Comparison of ENCODE assay signal across 15 cellular contexts in genomic region chr19:4844348-4845179, GRCh38. TPM values are rescaled to one million over a fixed set of nuclear protein-coding genes. Genes with fewer than 3 reads are reported as not detected.
A peak's percentile ranks its signal among the peaks of the same experiment; 100 is the strongest.
DNase-seq lines count a peak whose midpoint lies in the region; ATAC-seq, FAIRE-seq and TF ChIP-seq lines count a peak whose summit lies in the region.
"Had no signal": no experiment of that assay in that cellular context is flagged by ENCODE, and none has a peak within 500 bp of the region (broad histone marks: within the 10 kb centered on the region; RNA-seq: fewer than 3 reads in every experiment).

No MANE protein-coding gene starts in this region.

- no peaks in the 10 kb centered on the region for H3K27me3 Mint-ChIP-seq in nephron (ENCODE audit: low read depth)
- H3K27me3 Mint-ChIP-seq in natural killer cell treated with Interleukin-12 subunit alpha and Interleukin-12 subunit beta and Interleukin-15 and Interleukin-18, amount 100 ng/mL, for 72 hours: no peaks in the 10 kb centered on the region
- H3K27me3 Mint-ChIP-seq: memory B cell had no signal

- H3K4me1 Mint-ChIP-seq in nephron: no peaks in the 10 kb centered on the region
- peaks cover 14 to 17% of the 10 kb centered on the region in 2 donors for H3K4me1 Mint-ChIP-seq in natural killer cell treated with Interleukin-12 subunit alpha and Interleukin-12 subunit beta and Interleukin-15 and Interleukin-18, amount 100 ng/mL, for 72 hours (ENCODE audit: low read depth in 2 of 2)

- H3K36me3 Mint-ChIP-seq in nephron (ENCODE audit: low read depth): peaks cover 65% of the 10 kb centered on the region
- H3K36me3 Mint-ChIP-seq in natural killer cell treated with Interleukin-12 subunit alpha and Interleukin-12 subunit beta and Interleukin-15 and Interleukin-18, amount 100 ng/mL, for 72 hours: peaks cover 4% of the 10 kb centered on the region

- no peaks in the 10 kb centered on the region for H3K9me3 Mint-ChIP-seq in nephron
- no peaks in the 10 kb centered on the region for H3K9me3 Mint-ChIP-seq in natural killer cell treated with Interleukin-12 subunit alpha and Interleukin-12 subunit beta and Interleukin-15 and Interleukin-18, amount 100 ng/mL, for 72 hours
- H3K9me3 Mint-ChIP-seq: memory B cell had no signal

- peak overlapping the region in 2 of 3 experiments; percentile 68 to 88 for H3K27ac Mint-ChIP-seq in nephron
- H3K27ac Mint-ChIP-seq in natural killer cell treated with Interleukin-12 subunit alpha and Interleukin-12 subunit beta and Interleukin-15 and Interleukin-18, amount 100 ng/mL, for 72 hours: no peak overlapping the region
- H3K27ac Mint-ChIP-seq: memory B cell had no signal

- no peak overlapping the region for H3K4me3 Mint-ChIP-seq in nephron
- no peak overlapping the region for H3K4me3 Mint-ChIP-seq in natural killer cell treated with Interleukin-12 subunit alpha and Interleukin-12 subunit beta and Interleukin-15 and Interleukin-18, amount 100 ng/mL, for 72 hours
- H3K4me3 Mint-ChIP-seq: memory B cell had no signal

- ATAC-seq in natural killer cell treated with Interleukin-12 subunit alpha and Interleukin-12 subunit beta and Interleukin-15 and Interleukin-18, amount 100 ng/mL, for 72 hours: no peak
- ATAC-seq in GM19351 (IDR thresholded peaks at IDR 0.05; ENCODE audit: unreplicated experiment) (no peak), GM21447 (IDR thresholded peaks at IDR 0.05; ENCODE audit: unreplicated experiment) (no peak)

- DNase-seq in AG10803 (ENCODE audit: low read depth) (peak; percentile 98), RCC 7860 (ENCODE audit: low spot score) (peak; percentile 78), fibroblast of the conjunctiva (ENCODE audit: low read depth) (peak; percentile 52), hippocampal formation (lab: John Stamatoyannopoulos, UW) (no peak)
- no peak for DNase-seq in natural killer cell treated with Interleukin-12 subunit alpha and Interleukin-12 subunit beta and Interleukin-15 and Interleukin-18, amount 100 ng/mL, for 72 hours (ENCODE audit: low spot score)
- DNase-seq: activated gamma-delta T cell, DMS153, NCI-H1092, occipital lobe had no signal

- no peak overlapping the region for H3K4me3 ChIP-seq in AG10803 (ENCODE audit: low read length)

- peak; percentile 79 for FAIRE-seq in RCC 7860 (lab: Jason Lieb, UNC)
- FAIRE-seq: TTC549 had no signal

- TF ChIP-seq CTCF in AG10803 (conservative IDR thresholded peaks at IDR 0.05; ENCODE audit: low read length) (no peak), nephron (IDR thresholded peaks at IDR 0.05; ENCODE audit: unreplicated experiment in 3 of 3) (no peak)

RNA-seq across cellular contexts. Expression of gene TICAM1, which starts 13.1 kb away (rescaled TPM):
- 10 to 100 TPM; 42.6 to 47.0 TPM for total RNA-seq in natural killer cell treated with Interleukin-12 subunit alpha and Interleukin-12 subunit beta and Interleukin-15 and Interleukin-18, amount 100 ng/mL, for 72 hours

RNA-seq across cellular contexts. Expression of gene PLIN3, which starts 22.9 kb away (rescaled TPM):
- 10 to 100 TPM; 25.1 to 34.0 TPM for total RNA-seq in natural killer cell treated with Interleukin-12 subunit alpha and Interleukin-12 subunit beta and Interleukin-15 and Interleukin-18, amount 100 ng/mL, for 72 hours

RNA-seq across cellular contexts. Expression of gene FEM1A, which starts 53.0 kb away (rescaled TPM):
- total RNA-seq in natural killer cell treated with Interleukin-12 subunit alpha and Interleukin-12 subunit beta and Interleukin-15 and Interleukin-18, amount 100 ng/mL, for 72 hours: 10 to 100 TPM; 19.7 to 24.0 TPM

RNA-seq across cellular contexts. Expression of gene ARRDC5, which starts 58.1 kb away (rescaled TPM):
- 1 to 10 TPM; 1.6 to 2.2 TPM for total RNA-seq in natural killer cell treated with Interleukin-12 subunit alpha and Interleukin-12 subunit beta and Interleukin-15 and Interleukin-18, amount 100 ng/mL, for 72 hours
- total RNA-seq: occipital lobe, temporal lobe had no signal

Comparison
In these comparisons a context has a peak if more than half of its experiments do, and no peak if none do; other contexts are left out.
1. DNase-seq: peak in AG10803 (single experiment), RCC 7860 (single experiment) and fibroblast of the conjunctiva (single experiment); none in natural killer cell treated with Interleukin-12 subunit alpha and Interleukin-12 subunit beta and Interleukin-15 and Interleukin-18, amount 100 ng/mL, for 72 hours (single experiment) and hippocampal formation (0 of 2).
2. H3K27ac Mint-ChIP-seq: peak in nephron (2 of 3); none in natural killer cell treated with Interleukin-12 subunit alpha and Interleukin-12 subunit beta and Interleukin-15 and Interleukin-18, amount 100 ng/mL, for 72 hours (0 of 2).